ENCODE assay signal across 25 cellular contexts in the genomic region with DNA sequence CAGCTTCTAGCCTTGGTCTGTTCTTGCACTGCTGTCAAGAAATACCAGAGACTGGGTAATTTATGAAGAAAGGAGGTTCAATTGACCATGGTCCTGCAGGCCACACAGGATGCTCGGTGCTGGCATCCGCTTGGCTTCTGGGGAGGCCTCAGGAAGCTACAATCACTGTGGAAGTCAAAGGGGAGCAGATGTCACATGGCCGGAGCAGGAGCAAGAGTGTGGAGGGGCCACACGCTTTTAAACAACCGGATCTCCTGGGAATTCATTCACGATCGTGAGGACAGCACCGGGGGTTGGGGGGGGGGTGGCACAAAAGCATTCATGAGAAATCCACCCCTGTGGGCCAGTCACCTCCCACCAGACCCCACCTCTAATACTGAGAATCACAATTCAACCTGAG.
"Had no signal": no experiment of that assay in that cellular context is flagged by ENCODE, and none has a peak within 500 bp of the region (broad histone marks: within the 10 kb centered on the region; RNA-seq: fewer than 3 reads in every experiment).

No MANE protein-coding gene starts in this region.

- H3K4me2 ChIP-seq: neural progenitor cell, smooth muscle cell had no signal

- H3K9ac ChIP-seq: neural progenitor cell, parathyroid adenoma had no signal

- H3K36me3 ChIP-seq: neural progenitor cell, ovary, spleen, suprapubic skin, tibial artery, transverse colon, upper lobe of right lung, uterus had no signal

- DNase-seq: natural killer cell; occipital lobe; ovary; psoas muscle; right cardiac atrium; spleen; stimulated activated CD4-positive, alpha-beta T cell treated with anti-CD3 and anti-CD28 coated beads, Interleukin-12 subunit alpha, Interleukin-12 subunit beta, amount 100 ng/mL, for 4 hours; stimulated activated CD4-positive, alpha-beta T cell treated with anti-CD3 and anti-CD28 coated beads, Interleukin-1b, Interleukin-23, amount 100 ng/mL, for 48 hours; stimulated activated CD4-positive, alpha-beta T cell treated with anti-CD3 and anti-CD28 coated beads, Interleukin-4, amount 100 ng/mL, for 1 hour; stimulated activated CD4-positive, alpha-beta T cell treated with anti-CD3 and anti-CD28 coated beads, Interleukin-4, amount 100 ng/mL, for 4 hours; stimulated activated CD8-positive, alpha-beta memory T cell treated with anti-CD3 and anti-CD28 coated beads, Interleukin-4, amount 100 ng/mL, for 48 hours; stimulated activated naive CD4-positive, alpha-beta T cell; stimulated activated naive CD8-positive, alpha-beta T cell treated with anti-CD3 and anti-CD28 coated beads, Interleukin-15, amount 100 ng/mL, for 72 hours; stimulated activated naive CD8-positive, alpha-beta T cell treated with anti-CD3 and anti-CD28 coated beads, Interleukin-15, Interleukin-2, amounts not matched to agents 100 U/mL and 50 U/mL, for 24 hours; substantia nigra; testis; tibial artery; transverse colon; upper lobe of right lung; uterus had no signal

- H3K9me3 ChIP-seq: ovary, psoas muscle, suprapubic skin, testis, tibial artery, transverse colon, upper lobe of right lung, uterus had no signal

- H3K4me1 ChIP-seq: parathyroid adenoma, psoas muscle, spleen, suprapubic skin, testis, tibial artery, transverse colon, upper lobe of right lung, uterus had no signal

- H3K4me3 ChIP-seq: neural progenitor cell, ovary, psoas muscle, skin epidermis, smooth muscle cell, spleen, suprapubic skin, testis, tibial artery, transverse colon, upper lobe of right lung, uterus had no signal

- H3K27ac ChIP-seq: neural progenitor cell, ovary, parathyroid adenoma, psoas muscle, skin epidermis, spleen, suprapubic skin, testis, tibial artery, transverse colon, upper lobe of right lung, uterus had no signal

- H3K27me3 ChIP-seq: neural progenitor cell, ovary, testis, transverse colon, upper lobe of right lung, uterus had no signal
